Comparison of ENCODE assay signal across 1 cellular context in genomic region chr1:24118410-24119242, GRCh38.
TF ChIP-seq lines count a peak whose summit lies in the region.

No MANE protein-coding gene starts in this region.

TF ChIP-seq in HepG2, 621 proteins besides CTCF, POLR2A, EP300 and RAD21 (continued from another document and continues in another):
- TF ChIP-seq AHDC1 (CRISPR knock-in tag; IDR thresholded peaks at IDR 0.05; ENCODE audit: borderline replicate concordance) (peak; percentile 74; the same call in 1 of the 2 replicates), CEBPG (CRISPR knock-in tag; IDR thresholded peaks at IDR 0.05) (peak; percentile 44; the same call in 1 of the 2 replicates), PBX2 (CRISPR knock-in tag; IDR thresholded peaks at IDR 0.05) (peak; percentile 42; the same call in 1 of the 2 replicates), ZNF552 (CRISPR knock-in tag; IDR thresholded peaks at IDR 0.05; ENCODE audit: borderline replicate concordance) (peak; percentile 46; the same call in 1 of the 2 replicates), NCOA1 (CRISPR knock-in tag; IDR thresholded peaks at IDR 0.05) (0 out of 2 replicates have a peak, but pooled peaks have one; percentile 78), BCL6 (CRISPR knock-in tag; IDR thresholded peaks at IDR 0.05) (peak; percentile 78), NRL (CRISPR knock-in tag; IDR thresholded peaks at IDR 0.05; ENCODE audit: borderline replicate concordance) (no peak), IRF2 (CRISPR knock-in tag; IDR thresholded peaks at IDR 0.05) (0 out of 2 replicates have a peak, but pooled peaks have one; percentile 35), ERF (CRISPR knock-in tag; IDR thresholded peaks at IDR 0.05) (peak; percentile 51; the same call in 1 of the 2 replicates), DMTF1 (CRISPR knock-in tag; IDR thresholded peaks at IDR 0.05) (no peak), RXRB (CRISPR knock-in tag; IDR thresholded peaks at IDR 0.05; ENCODE audit: borderline replicate concordance) (peak; percentile 95), RFXANK (CRISPR knock-in tag; IDR thresholded peaks at IDR 0.05) (no peak), IKZF1 (IDR thresholded peaks at IDR 0.05) (no peak), LBX2 (CRISPR knock-in tag; IDR thresholded peaks at IDR 0.05; ENCODE audit: borderline replicate concordance) (no peak), ZNF142 (CRISPR knock-in tag; IDR thresholded peaks at IDR 0.05) (no peak), FOXP1 (IDR thresholded peaks at IDR 0.05) (no peak), FOXP1 (CRISPR knock-in tag; IDR thresholded peaks at IDR 0.05) (peak; percentile 94), HNF1B (CRISPR knock-in tag; IDR thresholded peaks at IDR 0.05) (peak; percentile 98), REPIN1 (CRISPR knock-in tag; IDR thresholded peaks at IDR 0.05; ENCODE audit: borderline replicate concordance, low read depth) (0 out of 2 replicates have a peak, but pooled peaks have one; percentile 30), FOXO4 (CRISPR knock-in tag; conservative IDR thresholded peaks at IDR 0.05) (0 out of 2 replicates have a peak, but pooled peaks have one; percentile 93), HDAC2 (CRISPR knock-in tag; IDR thresholded peaks at IDR 0.05) (peak; percentile 56; the same call in 1 of the 2 replicates), ZNF274 (CRISPR knock-in tag; IDR thresholded peaks at IDR 0.05) (no peak), ZNF451 (CRISPR knock-in tag; IDR thresholded peaks at IDR 0.05) (no peak), TEAD3 (CRISPR knock-in tag; optimal IDR thresholded peaks at IDR 0.05; ENCODE audit: borderline replicate concordance) (peak; percentile 40), HMG20A (CRISPR knock-in tag; IDR thresholded peaks at IDR 0.05; ENCODE audit: borderline replicate concordance) (peak; percentile 40; the same call in 1 of the 2 replicates), FOXA1 (IDR thresholded peaks at IDR 0.05) (no peak), FOXA1 (CRISPR knock-in tag; IDR thresholded peaks at IDR 0.05) (peak; percentile 60), GATAD2A (CRISPR knock-in tag; IDR thresholded peaks at IDR 0.05) (peak; percentile 48; the same call in 1 of the 2 replicates)
- TF ChIP-seq, protein P1, sequence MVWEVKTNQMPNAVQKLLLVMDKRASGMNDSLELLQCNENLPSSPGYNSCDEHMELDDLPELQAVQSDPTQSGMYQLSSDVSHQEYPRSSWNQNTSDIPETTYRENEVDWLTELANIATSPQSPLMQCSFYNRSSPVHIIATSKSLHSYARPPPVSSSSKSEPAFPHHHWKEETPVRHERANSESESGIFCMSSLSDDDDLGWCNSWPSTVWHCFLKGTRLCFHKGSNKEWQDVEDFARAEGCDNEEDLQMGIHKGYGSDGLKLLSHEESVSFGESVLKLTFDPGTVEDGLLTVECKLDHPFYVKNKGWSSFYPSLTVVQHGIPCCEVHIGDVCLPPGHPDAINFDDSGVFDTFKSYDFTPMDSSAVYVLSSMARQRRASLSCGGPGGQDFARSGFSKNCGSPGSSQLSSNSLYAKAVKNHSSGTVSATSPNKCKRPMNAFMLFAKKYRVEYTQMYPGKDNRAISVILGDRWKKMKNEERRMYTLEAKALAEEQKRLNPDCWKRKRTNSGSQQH (CRISPR knock-in tag; IDR thresholded peaks at IDR 0.05; ENCODE audit: low read depth), result peak; percentile 63; the same call in 1 of the 2 replicates
